2 cellular contexts compared by ENCODE assay signal in genomic region chr1:63904826-63905225, GRCh38.
TF ChIP-seq lines count a peak whose summit lies in the region.

No MANE protein-coding gene starts in this region.

TF ChIP-seq in IMR-90, 13 proteins besides CTCF, POLR2A, EP300 and RAD21 (continued from another document):
- TF ChIP-seq NFE2L2 (IDR thresholded peaks at IDR 0.05; ENCODE audit: low read depth, low read length) (no peak), CEBPB (IDR thresholded peaks at IDR 0.05; ENCODE audit: low read depth, low read length) (no peak), SMC3 (IDR thresholded peaks at IDR 0.05; ENCODE audit: low read depth, low read length) (no peak), BHLHE40 (IDR thresholded peaks at IDR 0.05; ENCODE audit: low read depth, low read length) (no peak), FOS (IDR thresholded peaks at IDR 0.05; ENCODE audit: low read depth, low read length) (no peak), MXI1 (IDR thresholded peaks at IDR 0.05; ENCODE audit: borderline replicate concordance, low read depth, low read length) (no peak), RFX5 (IDR thresholded peaks at IDR 0.05; ENCODE audit: low read depth, low read length) (no peak)

TF ChIP-seq in HEK293T, 16 proteins besides CTCF, POLR2A, EP300 and RAD21 (continued from another document):
- TF ChIP-seq SP1 (IDR thresholded peaks at IDR 0.05) (no peak), ARNT (IDR thresholded peaks at IDR 0.05) (no peak), TARDBP (IDR thresholded peaks at IDR 0.05) (no peak), CTBP1 (IDR thresholded peaks at IDR 0.05; ENCODE audit: borderline replicate concordance) (no peak)
